ENCODE assay signal across 8 cellular contexts in the genomic region with DNA sequence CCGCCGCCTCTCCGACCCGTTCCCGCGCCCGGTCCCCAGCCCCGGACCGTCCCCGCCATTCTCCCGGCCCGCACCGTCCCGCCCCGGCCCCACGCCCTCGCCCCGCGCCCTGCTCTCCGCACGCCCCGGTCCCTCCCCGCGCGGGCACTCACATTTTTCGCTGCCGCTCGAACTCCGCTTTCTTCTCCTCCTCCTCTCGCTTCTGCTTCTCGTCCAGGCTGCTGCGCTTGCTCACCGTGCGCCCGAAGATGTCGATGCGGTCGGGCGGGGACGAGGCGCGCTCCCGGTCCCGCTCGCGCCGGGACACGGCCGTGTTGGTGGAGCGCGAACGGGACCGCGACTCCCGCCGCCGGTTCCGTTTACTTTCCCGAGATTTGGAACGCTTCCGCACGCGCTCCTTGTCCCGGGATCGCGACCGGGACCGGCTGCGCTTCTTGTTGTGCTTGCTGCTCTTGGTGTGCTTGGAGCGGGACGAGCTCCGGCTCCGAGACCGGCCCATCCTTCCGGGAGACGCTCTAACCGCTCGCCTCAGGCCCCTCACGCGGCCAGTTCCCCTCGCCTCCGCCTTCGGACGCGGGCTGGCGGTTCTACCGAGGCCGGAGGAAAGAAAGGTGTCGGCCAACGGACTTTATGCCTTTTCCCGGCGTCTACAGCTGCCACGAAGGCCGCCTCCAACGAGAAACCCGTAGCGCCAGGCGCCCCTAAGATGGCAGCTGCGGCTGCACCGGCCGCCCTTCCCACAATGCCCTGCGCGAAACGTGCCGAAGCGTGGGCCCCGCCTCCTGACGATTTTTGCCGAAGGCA. TPM values are rescaled to one million over a fixed set of nuclear protein-coding genes. Genes with fewer than 3 reads are reported as not detected.
A peak's percentile ranks its signal among the peaks of the same experiment; 100 is the strongest.
DNase-seq lines count a peak whose midpoint lies in the region; TF ChIP-seq lines count a peak whose summit lies in the region.

A gene with protein sequence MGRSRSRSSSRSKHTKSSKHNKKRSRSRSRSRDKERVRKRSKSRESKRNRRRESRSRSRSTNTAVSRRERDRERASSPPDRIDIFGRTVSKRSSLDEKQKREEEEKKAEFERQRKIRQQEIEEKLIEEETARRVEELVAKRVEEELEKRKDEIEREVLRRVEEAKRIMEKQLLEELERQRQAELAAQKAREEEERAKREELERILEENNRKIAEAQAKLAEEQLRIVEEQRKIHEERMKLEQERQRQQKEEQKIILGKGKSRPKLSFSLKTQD (minus strand): TSS at position 717 of the 804 bp plus-strand sequence. CDS start 218 bp downstream, at position 499.

- peaks cover 44% of the 10 kb centered on the region for H4K20me1 ChIP-seq in SK-N-SH (ENCODE audit: insufficient read depth)

- H3K27ac ChIP-seq in SK-N-SH (ENCODE audit: low read depth in 2 of 2, low read length in 1 of 2) (peak within 1 kb of the TSS; percentile 93 to 97), thymus (ENCODE audit: low read depth) (peak within 1 kb of the TSS; percentile 98)

- H3K27ac Mint-ChIP-seq in activated naive CD4-positive, alpha-beta T cell treated with anti-CD3 and anti-CD28 coated beads, Interleukin-2, amount 50 U/mL, for 24 hours, result peak within 1 kb of the TSS; percentile 98
- H3K27ac Mint-ChIP-seq in glutamatergic neuron (ENCODE audit: unreplicated experiment) (peak within 1 kb of the TSS; percentile 81), osteocyte (ENCODE audit: unreplicated experiment) (peak within 1 kb of the TSS; percentile 93)

- CTCF ChIA-PET in SK-N-SH (lab: Yijun Ruan, JAX), result interaction anchor here (1.0 to 2.0 kb wide), 3 partner anchors 31 to 53 kb away, joined by 3 to 6 read pairs (median 6); no protein-coding TSS in a partner anchor

- H3K9me2 ChIP-seq in SK-N-SH, result no peaks in the 10 kb centered on the region

- H3K4me1 ChIP-seq in ES-I3 (ENCODE audit: insufficient read depth, low read length) (peaks cover 30% of the 10 kb centered on the region), SK-N-SH (ENCODE audit: control insufficient read depth in 1 of 2, insufficient read depth in 2 of 2, low read depth in 1 of 2, low read length in 1 of 2) (peaks cover 9 to 11% of the 10 kb centered on the region in 2 experiments; a peak in 3 of 4 replicates), thymus (ENCODE audit: control insufficient read depth, insufficient read depth, low read length) (peaks cover 15% of the 10 kb centered on the region)

- H3K9ac ChIP-seq in ES-I3 (ENCODE audit: low read depth, low read length), result peak within 1 kb of the TSS; percentile 82
- H3K9ac ChIP-seq in SK-N-SH, result peak within 1 kb of the TSS; percentile 96

- peak in 1 of 2 experiments; percentile 15; a peak in 1 of 4 replicates for TF ChIP-seq EP300 in SK-N-SH (IDR thresholded peaks at IDR 0.05; ENCODE audit: borderline replicate concordance in 1 of 2, low read depth in 1 of 2, low read length in 1 of 2)

- peak; percentile 76 for DNase-seq in H4 (ENCODE audit: low spot score)
- DNase-seq in LNCaP clone FGC (ENCODE audit: low read depth), result peak; percentile 56
- peak; percentile 91 for DNase-seq in SK-N-SH
- DNase-seq in glutamatergic neuron, result peak; percentile 98
- DNase-seq in osteocyte (ENCODE audit: extremely low spot score, unreplicated experiment), result peak; percentile 97

- peaks cover 58% of the 10 kb centered on the region for H3K4me1 Mint-ChIP-seq in activated naive CD4-positive, alpha-beta T cell treated with anti-CD3 and anti-CD28 coated beads, Interleukin-2, amount 50 U/mL, for 24 hours
- H3K4me1 Mint-ChIP-seq in glutamatergic neuron (ENCODE audit: low read depth, unreplicated experiment) (peaks cover 34% of the 10 kb centered on the region), osteocyte (ENCODE audit: unreplicated experiment) (peaks cover 45% of the 10 kb centered on the region)

- H3K36me3 ChIP-seq in ES-I3 (ENCODE audit: insufficient read depth, low read length) (no peaks in the 10 kb centered on the region), SK-N-SH (replicated peaks in 1 of 2; ENCODE audit: control insufficient read depth in 1 of 2, insufficient read depth in 2 of 2, low read length in 1 of 2) (no peaks in the 10 kb centered on the region), thymus (ENCODE audit: control insufficient read depth, insufficient read depth) (no peaks in the 10 kb centered on the region)

- no peaks in the 10 kb centered on the region for H3K27me3 Mint-ChIP-seq in activated naive CD4-positive, alpha-beta T cell treated with anti-CD3 and anti-CD28 coated beads, Interleukin-2, amount 50 U/mL, for 24 hours
- peaks cover 1% of the 10 kb centered on the region for H3K27me3 Mint-ChIP-seq in glutamatergic neuron (ENCODE audit: unreplicated experiment)
- no peaks in the 10 kb centered on the region for H3K27me3 Mint-ChIP-seq in osteocyte (ENCODE audit: unreplicated experiment)

- peaks cover 6% of the 10 kb centered on the region for H3K36me3 Mint-ChIP-seq in activated naive CD4-positive, alpha-beta T cell treated with anti-CD3 and anti-CD28 coated beads, Interleukin-2, amount 50 U/mL, for 24 hours
- H3K36me3 Mint-ChIP-seq in glutamatergic neuron (ENCODE audit: unreplicated experiment) (no peaks in the 10 kb centered on the region), osteocyte (ENCODE audit: unreplicated experiment) (no peaks in the 10 kb centered on the region)

- H3K9me3 ChIP-seq in ES-I3 (ENCODE audit: control insufficient read depth, insufficient read depth, low read length) (no peaks in the 10 kb centered on the region), SK-N-SH (no peaks in the 10 kb centered on the region), thymus (ENCODE audit: control insufficient read depth) (no peaks in the 10 kb centered on the region)

- H3K27me3 ChIP-seq in SK-N-SH (ENCODE audit: insufficient read depth) (no peaks in the 10 kb centered on the region), thymus (ENCODE audit: control insufficient read depth, insufficient read depth) (no peaks in the 10 kb centered on the region)

- H3K4me3 ChIP-seq in LNCaP clone FGC (ENCODE audit: low read depth, low read length) (peak within 1 kb of the TSS; percentile 91), SK-N-SH (ENCODE audit: low read depth in 2 of 2, low read length in 1 of 2) (peak within 1 kb of the TSS; percentile 78 to 97), thymus (ENCODE audit: low read length) (peak within 1 kb of the TSS; percentile 78)

- H3K79me2 ChIP-seq in SK-N-SH (ENCODE audit: insufficient read depth), result peaks cover 53% of the 10 kb centered on the region

- no peaks in the 10 kb centered on the region for H3K9me3 Mint-ChIP-seq in activated naive CD4-positive, alpha-beta T cell treated with anti-CD3 and anti-CD28 coated beads, Interleukin-2, amount 50 U/mL, for 24 hours
- H3K9me3 Mint-ChIP-seq in glutamatergic neuron (ENCODE audit: unreplicated experiment) (peaks cover 7% of the 10 kb centered on the region), osteocyte (ENCODE audit: unreplicated experiment) (no peaks in the 10 kb centered on the region)

- 1% methylated on average over 36 of the region's 109 CpGs for WGBS in SK-N-SH (ENCODE audit: low lambda C conversion rate)
- WGBS in thymus, result under 1% methylated on average over 109 of the region's 109 CpGs

- no peak for TF ChIP-seq RAD21 in SK-N-SH (IDR thresholded peaks at IDR 0.05; ENCODE audit: low read length)

- peak within 1 kb of the TSS; percentile 93 for H2AFZ ChIP-seq in SK-N-SH (ENCODE audit: low read depth)

- TF ChIP-seq CTCF in LNCaP clone FGC (IDR thresholded peaks at IDR 0.05; ENCODE audit: control insufficient read depth, extremely low read depth, insufficient read depth) (no peak), SK-N-SH (IDR thresholded peaks at IDR 0.05) (no peak), glutamatergic neuron (IDR thresholded peaks at IDR 0.05; ENCODE audit: partially characterized antibody, unreplicated experiment) (no peak), osteocyte (IDR thresholded peaks at IDR 0.05) (no peak)

- POLR2A ChIA-PET in SK-N-SH (lab: Yijun Ruan, JAX), result interaction anchor here (0.6 kb wide), 1 partner anchor 73 kb away, joined by 3 read pairs; no protein-coding TSS in a partner anchor

- peak within 1 kb of the TSS; percentile 79 for H3K4me2 ChIP-seq in SK-N-SH

- peak within 1 kb of the TSS; percentile 98 for H3K4me3 Mint-ChIP-seq in activated naive CD4-positive, alpha-beta T cell treated with anti-CD3 and anti-CD28 coated beads, Interleukin-2, amount 50 U/mL, for 24 hours
- peak within 1 kb of the TSS; percentile 95 for H3K4me3 Mint-ChIP-seq in glutamatergic neuron (ENCODE audit: unreplicated experiment)
- peak within 1 kb of the TSS; percentile 91 for H3K4me3 Mint-ChIP-seq in osteocyte (ENCODE audit: unreplicated experiment)

- no peaks in the 10 kb centered on the region for H3F3A ChIP-seq in SK-N-SH (replicated peaks; ENCODE audit: insufficient read depth)

TF ChIP-seq in SK-N-SH, 30 proteins besides CTCF, POLR2A, EP300 and RAD21 (continues in another document):
- TF ChIP-seq MEF2A (IDR thresholded peaks at IDR 0.05; ENCODE audit: borderline replicate concordance, low read depth), result no peak
- TF ChIP-seq FOSL2 (IDR thresholded peaks at IDR 0.05; ENCODE audit: borderline replicate concordance, low read depth), result no peak
- TF ChIP-seq FOXJ3 (CRISPR knock-in tag; IDR thresholded peaks at IDR 0.05), result no peak
- TF ChIP-seq FOXM1 (IDR thresholded peaks at IDR 0.05; ENCODE audit: low read depth), result no peak
- TF ChIP-seq ELF1 (IDR thresholded peaks at IDR 0.05), result 0 out of 2 replicates have a peak, but pooled peaks have one; percentile 28
- no peak for TF ChIP-seq NFIC (IDR thresholded peaks at IDR 0.05; ENCODE audit: borderline replicate concordance)
- TF ChIP-seq, protein P1, sequence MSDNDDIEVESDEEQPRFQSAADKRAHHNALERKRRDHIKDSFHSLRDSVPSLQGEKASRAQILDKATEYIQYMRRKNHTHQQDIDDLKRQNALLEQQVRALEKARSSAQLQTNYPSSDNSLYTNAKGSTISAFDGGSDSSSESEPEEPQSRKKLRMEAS (IDR thresholded peaks at IDR 0.05; ENCODE audit: low read depth), result peak; percentile 80
- TF ChIP-seq, protein P2, sequence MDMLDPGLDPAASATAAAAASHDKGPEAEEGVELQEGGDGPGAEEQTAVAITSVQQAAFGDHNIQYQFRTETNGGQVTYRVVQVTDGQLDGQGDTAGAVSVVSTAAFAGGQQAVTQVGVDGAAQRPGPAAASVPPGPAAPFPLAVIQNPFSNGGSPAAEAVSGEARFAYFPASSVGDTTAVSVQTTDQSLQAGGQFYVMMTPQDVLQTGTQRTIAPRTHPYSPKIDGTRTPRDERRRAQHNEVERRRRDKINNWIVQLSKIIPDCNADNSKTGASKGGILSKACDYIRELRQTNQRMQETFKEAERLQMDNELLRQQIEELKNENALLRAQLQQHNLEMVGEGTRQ (IDR thresholded peaks at IDR 0.05; ENCODE audit: borderline replicate concordance, low read depth, low read length), result no peak

RNA-seq across cellular contexts. Expression of the gene that starts here (rescaled TPM):
- total RNA-seq in H4 (2014; rRNA removed; shearing (Covaris generic)), result 11.6 and 16.2 TPM in 2 replicates
- polyA plus RNA-seq in SK-N-SH (2012; rRNA removed), result 101 and 124 TPM in 2 replicates
- polyA plus RNA-seq in SK-N-SH (2012; cell fraction: cytosol; rRNA removed), result 44.7 and 72.0 TPM in 2 replicates
- 644 and 785 TPM in 2 replicates for polyA plus RNA-seq in SK-N-SH (2012; cell fraction: nucleus; rRNA removed)
- total RNA-seq in glutamatergic neuron (ENCODE audit: unreplicated experiment), result 129 TPM
- total RNA-seq in osteocyte, result 65.8 and 78.8 TPM in 2 replicates
- 268 TPM for polyA plus RNA-seq in thymus

Comparison
In these comparisons a context has a peak if more than half of its experiments do, and no peak if none do; other contexts are left out.
1. Peak in every context shown above with its lines: DNase-seq, H3K4me3 ChIP-seq and H3K27ac ChIP-seq.